21 cellular contexts compared by ENCODE assay signal in genomic region chr22:32421484-32421883, GRCh38. TPM values are rescaled to one million over a fixed set of nuclear protein-coding genes. Genes with fewer than 3 reads are reported as not detected.
DNase-seq lines count a peak whose midpoint lies in the region; ATAC-seq and TF ChIP-seq lines count a peak whose summit lies in the region.
"Had no signal": no experiment of that assay in that cellular context is flagged by ENCODE, and none has a peak within 500 bp of the region (broad histone marks: within the 10 kb centered on the region; RNA-seq: fewer than 3 reads in every experiment).

No MANE protein-coding gene starts in this region.

- peaks cover 8% of the 10 kb centered on the region for H3K27me3 ChIP-seq in RWPE2 (ENCODE audit: insufficient read depth, poor library complexity, severe bottlenecking)

- no peaks in the 10 kb centered on the region for H3K36me3 ChIP-seq in RWPE2 (ENCODE audit: low read depth)

- H3K36me3 Mint-ChIP-seq in WTC11 = no peaks in the 10 kb centered on the region
- H3K36me3 Mint-ChIP-seq: CD4-positive, alpha-beta memory T cell had no signal

- H3K9me3 Mint-ChIP-seq in WTC11 = no peaks in the 10 kb centered on the region
- H3K9me3 Mint-ChIP-seq: GM23338, H9 had no signal

- H3K27me3 Mint-ChIP-seq in WTC11 (ENCODE audit: low read depth) = peaks cover 71% of the 10 kb centered on the region

- POLR2A ChIA-PET in WTC11 (lab: Charles Lee) = no interaction called here

- no peaks in the 10 kb centered on the region for H3K4me1 ChIP-seq in RWPE2 (ENCODE audit: insufficient read depth, poor library complexity, severe bottlenecking)

- ATAC-seq in RWPE2 (ENCODE audit: low read depth) (peak; percentile 29; the same call in 1 of the 3 replicates), left lobe of liver (peak; percentile 69), left ventricle myocardium superior (no peak), WTC11 (no peak)
- ATAC-seq: GM23338, HCT116 had no signal

- DNase-seq in NCI-H146 (lab: John Stamatoyannopoulos, UW) = peak; percentile 41
- DNase-seq in NCI-H146 treated with DMSO at 0.1 percent for 48 hours (lab: John Stamatoyannopoulos, UW; ENCODE audit: unreplicated experiment) = peak; percentile 29
- no peak for DNase-seq in RWPE2 (ENCODE audit: low spot score)
- DNase-seq in left lobe of liver (ENCODE audit: low spot score) = no peak
- no peak for DNase-seq in left ventricle myocardium superior
- no peak for DNase-seq in hypothalamus (lab: John Stamatoyannopoulos, UW)
- DNase-seq in WTC11 (ENCODE audit: low spot score) = no peak
- no peak for DNase-seq in ureter (ENCODE audit: low spot score)
- DNase-seq: C1 segment of cervical spinal cord; CD4-positive, alpha-beta memory T cell; COR-L47; DMS153; DMS79 treated with DMSO at 0.1 percent for 48 hours; GF-D8; H9 had no signal

- no peak overlapping the region for H3K27ac ChIP-seq in RWPE2 (ENCODE audit: poor library complexity, severe bottlenecking)

- no peak overlapping the region for H3K27ac Mint-ChIP-seq in WTC11
- H3K27ac Mint-ChIP-seq: GM23338 had no signal

- TF ChIP-seq CTCF in RWPE2 (IDR thresholded peaks at IDR 0.05; ENCODE audit: poor library complexity, severe bottlenecking) (no peak), WTC11 (IDR thresholded peaks at IDR 0.05) (no peak)

- no peak overlapping the region for H3K4me3 ChIP-seq in RWPE2 (ENCODE audit: severe bottlenecking)
- H3K4me3 ChIP-seq: GM23338 had no signal

- CTCF ChIA-PET in WTC11 (lab: Charles Lee) = no interaction called here

- 0 out of 2 replicates have a peak, but pooled peaks cover 5% of the 10 kb centered on the region for H3K4me1 Mint-ChIP-seq in WTC11
- H3K4me1 Mint-ChIP-seq: CD4-positive, alpha-beta memory T cell; GM23338 had no signal

- intact Hi-C loops in left ventricle myocardium superior (cut with micrococcal nuclease) = no loop called here

- no peaks in the 10 kb centered on the region for H3K9me3 ChIP-seq in RWPE2 (ENCODE audit: severe bottlenecking)

- no peak overlapping the region for H3K4me3 Mint-ChIP-seq in WTC11
- H3K4me3 Mint-ChIP-seq: CD4-positive, alpha-beta memory T cell; GM23338; H9 had no signal

TF ChIP-seq in WTC11, 78 proteins besides CTCF, POLR2A, EP300 and RAD21:
- TF ChIP-seq ELF4 (CRISPR knock-in tag; IDR thresholded peaks at IDR 0.05; ENCODE audit: low read depth) (no peak), TCF7 (CRISPR knock-in tag; IDR thresholded peaks at IDR 0.05; ENCODE audit: low read depth) (no peak), PREB (CRISPR knock-in tag; IDR thresholded peaks at IDR 0.05; ENCODE audit: borderline replicate concordance) (no peak), CDX4 (CRISPR knock-in tag; IDR thresholded peaks at IDR 0.05; ENCODE audit: borderline replicate concordance) (no peak)

RNA-seq across cellular contexts. Expression of gene RTCB, which starts 9.4 kb away (rescaled TPM):
- total RNA-seq in left lobe of liver (44.5 TPM), left ventricle myocardium superior (43.0 TPM), WTC11 (2021) (99.9 to 106 TPM (median 100 TPM) in 3 replicates), ureter (71.9 TPM)

RNA-seq across cellular contexts. Expression of gene BPIFC, which starts 42.8 kb away (rescaled TPM):
- total RNA-seq in left lobe of liver (not detected), left ventricle myocardium superior (not detected), WTC11 (2021) (not detected in 3 replicates), ureter (not detected)
- total RNA-seq: A172; A673; CD4-positive, alpha-beta memory T cell; G401; GM23338; H4; H9 had no signal

RNA-seq across cellular contexts. Expression of gene FBXO7, which starts 53.1 kb away (rescaled TPM):
- total RNA-seq in left lobe of liver (53.2 TPM), left ventricle myocardium superior (32.2 TPM), WTC11 (2021) (59.4 to 64.0 TPM (median 60.7 TPM) in 3 replicates), ureter (85.0 TPM)

Comparison
In these comparisons a context has a peak if more than half of its experiments do, and no peak if none do; other contexts are left out.
1. DNase-seq: peak in NCI-H146 (single experiment) and NCI-H146 treated with DMSO at 0.1 percent for 48 hours (single experiment); none in RWPE2 (single experiment), left lobe of liver (single experiment), left ventricle myocardium superior (single experiment), hypothalamus (0 of 51), WTC11 (single experiment) and ureter (single experiment).
2. ATAC-seq: peak in RWPE2 (single experiment) and left lobe of liver (single experiment); none in left ventricle myocardium superior (single experiment) and WTC11 (single experiment).